ENCODE assay signal across 1 cellular context in the genomic region with DNA sequence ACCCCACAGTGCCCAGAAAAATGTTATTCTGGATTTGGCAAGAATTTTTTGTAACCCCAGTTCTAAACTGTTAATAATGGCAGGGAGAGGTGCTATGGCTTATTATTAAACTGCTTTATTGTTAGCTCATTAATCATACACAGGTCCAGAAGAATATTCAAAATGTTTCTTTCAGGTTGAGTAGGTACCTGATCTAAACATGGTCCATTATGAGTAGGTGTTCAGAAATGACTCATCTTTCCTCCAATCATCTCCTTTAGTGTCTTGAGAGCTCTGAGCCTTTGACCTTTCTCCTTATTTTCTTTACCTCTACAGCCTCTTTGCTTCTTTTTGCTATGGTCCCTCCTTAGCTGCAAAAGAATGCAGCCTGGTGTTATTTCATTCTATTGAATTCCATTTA.
TF ChIP-seq lines count a peak whose summit lies in the region.

No MANE protein-coding gene starts in this region.

TF ChIP-seq in GM12878, 131 proteins besides CTCF, POLR2A, EP300 and RAD21 (continued from another document):
- TF ChIP-seq, protein P1, sequence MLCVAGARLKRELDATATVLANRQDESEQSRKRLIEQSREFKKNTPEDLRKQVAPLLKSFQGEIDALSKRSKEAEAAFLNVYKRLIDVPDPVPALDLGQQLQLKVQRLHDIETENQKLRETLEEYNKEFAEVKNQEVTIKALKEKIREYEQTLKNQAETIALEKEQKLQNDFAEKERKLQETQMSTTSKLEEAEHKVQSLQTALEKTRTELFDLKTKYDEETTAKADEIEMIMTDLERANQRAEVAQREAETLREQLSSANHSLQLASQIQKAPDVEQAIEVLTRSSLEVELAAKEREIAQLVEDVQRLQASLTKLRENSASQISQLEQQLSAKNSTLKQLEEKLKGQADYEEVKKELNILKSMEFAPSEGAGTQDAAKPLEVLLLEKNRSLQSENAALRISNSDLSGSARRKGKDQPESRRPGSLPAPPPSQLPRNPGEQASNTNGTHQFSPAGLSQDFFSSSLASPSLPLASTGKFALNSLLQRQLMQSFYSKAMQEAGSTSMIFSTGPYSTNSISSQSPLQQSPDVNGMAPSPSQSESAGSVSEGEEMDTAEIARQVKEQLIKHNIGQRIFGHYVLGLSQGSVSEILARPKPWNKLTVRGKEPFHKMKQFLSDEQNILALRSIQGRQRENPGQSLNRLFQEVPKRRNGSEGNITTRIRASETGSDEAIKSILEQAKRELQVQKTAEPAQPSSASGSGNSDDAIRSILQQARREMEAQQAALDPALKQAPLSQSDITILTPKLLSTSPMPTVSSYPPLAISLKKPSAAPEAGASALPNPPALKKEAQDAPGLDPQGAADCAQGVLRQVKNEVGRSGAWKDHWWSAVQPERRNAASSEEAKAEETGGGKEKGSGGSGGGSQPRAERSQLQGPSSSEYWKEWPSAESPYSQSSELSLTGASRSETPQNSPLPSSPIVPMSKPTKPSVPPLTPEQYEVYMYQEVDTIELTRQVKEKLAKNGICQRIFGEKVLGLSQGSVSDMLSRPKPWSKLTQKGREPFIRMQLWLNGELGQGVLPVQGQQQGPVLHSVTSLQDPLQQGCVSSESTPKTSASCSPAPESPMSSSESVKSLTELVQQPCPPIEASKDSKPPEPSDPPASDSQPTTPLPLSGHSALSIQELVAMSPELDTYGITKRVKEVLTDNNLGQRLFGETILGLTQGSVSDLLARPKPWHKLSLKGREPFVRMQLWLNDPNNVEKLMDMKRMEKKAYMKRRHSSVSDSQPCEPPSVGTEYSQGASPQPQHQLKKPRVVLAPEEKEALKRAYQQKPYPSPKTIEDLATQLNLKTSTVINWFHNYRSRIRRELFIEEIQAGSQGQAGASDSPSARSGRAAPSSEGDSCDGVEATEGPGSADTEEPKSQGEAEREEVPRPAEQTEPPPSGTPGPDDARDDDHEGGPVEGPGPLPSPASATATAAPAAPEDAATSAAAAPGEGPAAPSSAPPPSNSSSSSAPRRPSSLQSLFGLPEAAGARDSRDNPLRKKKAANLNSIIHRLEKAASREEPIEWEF (IDR thresholded peaks at IDR 0.05; ENCODE audit: insufficient replicate concordance, low read depth, low read length), result no peak
- peak; percentile 92 for TF ChIP-seq IKZF1 (conservative IDR thresholded peaks at IDR 0.05)
- peak; percentile 100 for TF ChIP-seq BCL11A (IDR thresholded peaks at IDR 0.05; ENCODE audit: low read depth, low read length)
- no peak for TF ChIP-seq ZZZ3 (IDR thresholded peaks at IDR 0.05; ENCODE audit: control insufficient read depth, insufficient read length, low read depth)
- TF ChIP-seq, protein P2, sequence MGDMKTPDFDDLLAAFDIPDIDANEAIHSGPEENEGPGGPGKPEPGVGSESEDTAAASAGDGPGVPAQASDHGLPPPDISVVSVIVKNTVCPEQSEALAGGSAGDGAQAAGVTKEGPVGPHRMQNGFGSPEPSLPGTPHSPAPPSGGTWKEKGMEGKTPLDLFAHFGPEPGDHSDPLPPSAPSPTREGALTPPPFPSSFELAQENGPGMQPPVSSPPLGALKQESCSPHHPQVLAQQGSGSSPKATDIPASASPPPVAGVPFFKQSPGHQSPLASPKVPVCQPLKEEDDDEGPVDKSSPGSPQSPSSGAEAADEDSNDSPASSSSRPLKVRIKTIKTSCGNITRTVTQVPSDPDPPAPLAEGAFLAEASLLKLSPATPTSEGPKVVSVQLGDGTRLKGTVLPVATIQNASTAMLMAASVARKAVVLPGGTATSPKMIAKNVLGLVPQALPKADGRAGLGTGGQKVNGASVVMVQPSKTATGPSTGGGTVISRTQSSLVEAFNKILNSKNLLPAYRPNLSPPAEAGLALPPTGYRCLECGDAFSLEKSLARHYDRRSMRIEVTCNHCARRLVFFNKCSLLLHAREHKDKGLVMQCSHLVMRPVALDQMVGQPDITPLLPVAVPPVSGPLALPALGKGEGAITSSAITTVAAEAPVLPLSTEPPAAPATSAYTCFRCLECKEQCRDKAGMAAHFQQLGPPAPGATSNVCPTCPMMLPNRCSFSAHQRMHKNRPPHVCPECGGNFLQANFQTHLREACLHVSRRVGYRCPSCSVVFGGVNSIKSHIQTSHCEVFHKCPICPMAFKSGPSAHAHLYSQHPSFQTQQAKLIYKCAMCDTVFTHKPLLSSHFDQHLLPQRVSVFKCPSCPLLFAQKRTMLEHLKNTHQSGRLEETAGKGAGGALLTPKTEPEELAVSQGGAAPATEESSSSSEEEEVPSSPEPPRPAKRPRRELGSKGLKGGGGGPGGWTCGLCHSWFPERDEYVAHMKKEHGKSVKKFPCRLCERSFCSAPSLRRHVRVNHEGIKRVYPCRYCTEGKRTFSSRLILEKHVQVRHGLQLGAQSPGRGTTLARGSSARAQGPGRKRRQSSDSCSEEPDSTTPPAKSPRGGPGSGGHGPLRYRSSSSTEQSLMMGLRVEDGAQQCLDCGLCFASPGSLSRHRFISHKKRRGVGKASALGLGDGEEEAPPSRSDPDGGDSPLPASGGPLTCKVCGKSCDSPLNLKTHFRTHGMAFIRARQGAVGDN (IDR thresholded peaks at IDR 0.05), result 0 out of 2 replicates have a peak, but pooled peaks have one; percentile 23
- peak; percentile 84; the same call in 1 of the 2 replicates for TF ChIP-seq TBL1XR1 (IDR thresholded peaks at IDR 0.05; ENCODE audit: low read depth, low read length)
- peak; percentile 84 for TF ChIP-seq TCF7 (IDR thresholded peaks at IDR 0.05; ENCODE audit: borderline replicate concordance)
- TF ChIP-seq, protein P3, sequence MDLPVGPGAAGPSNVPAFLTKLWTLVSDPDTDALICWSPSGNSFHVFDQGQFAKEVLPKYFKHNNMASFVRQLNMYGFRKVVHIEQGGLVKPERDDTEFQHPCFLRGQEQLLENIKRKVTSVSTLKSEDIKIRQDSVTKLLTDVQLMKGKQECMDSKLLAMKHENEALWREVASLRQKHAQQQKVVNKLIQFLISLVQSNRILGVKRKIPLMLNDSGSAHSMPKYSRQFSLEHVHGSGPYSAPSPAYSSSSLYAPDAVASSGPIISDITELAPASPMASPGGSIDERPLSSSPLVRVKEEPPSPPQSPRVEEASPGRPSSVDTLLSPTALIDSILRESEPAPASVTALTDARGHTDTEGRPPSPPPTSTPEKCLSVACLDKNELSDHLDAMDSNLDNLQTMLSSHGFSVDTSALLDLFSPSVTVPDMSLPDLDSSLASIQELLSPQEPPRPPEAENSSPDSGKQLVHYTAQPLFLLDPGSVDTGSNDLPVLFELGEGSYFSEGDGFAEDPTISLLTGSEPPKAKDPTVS (IDR thresholded peaks at IDR 0.05; ENCODE audit: low read depth, low read length), result no peak
- TF ChIP-seq SPI1 (IDR thresholded peaks at IDR 0.05; ENCODE audit: borderline replicate concordance, insufficient read depth, low read depth, low read length), result no peak
- peak; percentile 100 for TF ChIP-seq DPF2 (IDR thresholded peaks at IDR 0.05)
- TF ChIP-seq, protein P4, sequence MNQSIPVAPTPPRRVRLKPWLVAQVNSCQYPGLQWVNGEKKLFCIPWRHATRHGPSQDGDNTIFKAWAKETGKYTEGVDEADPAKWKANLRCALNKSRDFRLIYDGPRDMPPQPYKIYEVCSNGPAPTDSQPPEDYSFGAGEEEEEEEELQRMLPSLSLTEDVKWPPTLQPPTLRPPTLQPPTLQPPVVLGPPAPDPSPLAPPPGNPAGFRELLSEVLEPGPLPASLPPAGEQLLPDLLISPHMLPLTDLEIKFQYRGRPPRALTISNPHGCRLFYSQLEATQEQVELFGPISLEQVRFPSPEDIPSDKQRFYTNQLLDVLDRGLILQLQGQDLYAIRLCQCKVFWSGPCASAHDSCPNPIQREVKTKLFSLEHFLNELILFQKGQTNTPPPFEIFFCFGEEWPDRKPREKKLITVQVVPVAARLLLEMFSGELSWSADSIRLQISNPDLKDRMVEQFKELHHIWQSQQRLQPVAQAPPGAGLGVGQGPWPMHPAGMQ (IDR thresholded peaks at IDR 0.05; ENCODE audit: borderline replicate concordance), result no peak
- peak; percentile 92 for TF ChIP-seq ATF7 (IDR thresholded peaks at IDR 0.05; ENCODE audit: low read depth)
- no peak for TF ChIP-seq CHD1 (IDR thresholded peaks at IDR 0.05; ENCODE audit: low read depth, low read length)
- no peak for TF ChIP-seq SMAD5 (IDR thresholded peaks at IDR 0.05; ENCODE audit: low read depth)
- TF ChIP-seq POU2F2 (IDR thresholded peaks at IDR 0.05; ENCODE audit: borderline replicate concordance, low read depth, low read length), result peak; percentile 83; the same call in 2 of the 3 replicates
- no peak for TF ChIP-seq SIN3A (IDR thresholded peaks at IDR 0.05; ENCODE audit: low read depth, low read length)
- TF ChIP-seq, protein P5, sequence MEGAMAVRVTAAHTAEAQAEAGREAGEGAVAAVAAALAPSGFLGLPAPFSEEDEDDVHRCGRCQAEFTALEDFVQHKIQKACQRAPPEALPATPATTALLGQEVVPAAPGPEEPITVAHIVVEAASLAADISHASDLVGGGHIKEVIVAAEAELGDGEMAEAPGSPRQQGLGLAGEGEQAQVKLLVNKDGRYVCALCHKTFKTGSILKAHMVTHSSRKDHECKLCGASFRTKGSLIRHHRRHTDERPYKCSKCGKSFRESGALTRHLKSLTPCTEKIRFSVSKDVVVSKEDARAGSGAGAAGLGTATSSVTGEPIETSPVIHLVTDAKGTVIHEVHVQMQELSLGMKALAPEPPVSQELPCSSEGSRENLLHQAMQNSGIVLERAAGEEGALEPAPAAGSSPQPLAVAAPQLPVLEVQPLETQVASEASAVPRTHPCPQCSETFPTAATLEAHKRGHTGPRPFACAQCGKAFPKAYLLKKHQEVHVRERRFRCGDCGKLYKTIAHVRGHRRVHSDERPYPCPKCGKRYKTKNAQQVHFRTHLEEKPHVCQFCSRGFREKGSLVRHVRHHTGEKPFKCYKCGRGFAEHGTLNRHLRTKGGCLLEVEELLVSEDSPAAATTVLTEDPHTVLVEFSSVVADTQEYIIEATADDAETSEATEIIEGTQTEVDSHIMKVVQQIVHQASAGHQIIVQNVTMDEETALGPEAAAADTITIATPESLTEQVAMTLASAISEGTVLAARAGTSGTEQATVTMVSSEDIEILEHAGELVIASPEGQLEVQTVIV (IDR thresholded peaks at IDR 0.05; ENCODE audit: borderline replicate concordance, partially characterized antibody), result no peak
- TF ChIP-seq MTA2 (IDR thresholded peaks at IDR 0.05; ENCODE audit: low read depth), result peak; percentile 99
- 0 out of 2 replicates have a peak, but pooled peaks have one; percentile 18 for TF ChIP-seq TARDBP (IDR thresholded peaks at IDR 0.05; ENCODE audit: borderline replicate concordance)
- peak; percentile 86 for TF ChIP-seq PAX5 (IDR thresholded peaks at IDR 0.05; ENCODE audit: borderline replicate concordance, low read depth, low read length)
- TF ChIP-seq RAD51 (IDR thresholded peaks at IDR 0.05), result no peak
- TF ChIP-seq RB1 (IDR thresholded peaks at IDR 0.05; ENCODE audit: borderline replicate concordance), result no peak
- no peak for TF ChIP-seq TCF12 (IDR thresholded peaks at IDR 0.05; ENCODE audit: low read depth, low read length)
- no peak for TF ChIP-seq CBFB (IDR thresholded peaks at IDR 0.05; ENCODE audit: low read depth)
- TF ChIP-seq YBX1 (IDR thresholded peaks at IDR 0.05), result no peak
- TF ChIP-seq ZNF622 (IDR thresholded peaks at IDR 0.05), result no peak
- TF ChIP-seq RUNX3 (IDR thresholded peaks at IDR 0.05; ENCODE audit: low read length), result peak; percentile 87
- TF ChIP-seq ATF3 (IDR thresholded peaks at IDR 0.05; ENCODE audit: borderline replicate concordance, extremely low read depth, low read depth, low read length), result no peak
- TF ChIP-seq BHLHE40 (IDR thresholded peaks at IDR 0.05; ENCODE audit: borderline replicate concordance in 1 of 2, low read depth in 2 of 2, low read length in 1 of 2), result peak; percentile 27 to 46; a peak in 1 of 4 replicates
